1 cellular context compared by ENCODE assay signal in the genomic region with DNA sequence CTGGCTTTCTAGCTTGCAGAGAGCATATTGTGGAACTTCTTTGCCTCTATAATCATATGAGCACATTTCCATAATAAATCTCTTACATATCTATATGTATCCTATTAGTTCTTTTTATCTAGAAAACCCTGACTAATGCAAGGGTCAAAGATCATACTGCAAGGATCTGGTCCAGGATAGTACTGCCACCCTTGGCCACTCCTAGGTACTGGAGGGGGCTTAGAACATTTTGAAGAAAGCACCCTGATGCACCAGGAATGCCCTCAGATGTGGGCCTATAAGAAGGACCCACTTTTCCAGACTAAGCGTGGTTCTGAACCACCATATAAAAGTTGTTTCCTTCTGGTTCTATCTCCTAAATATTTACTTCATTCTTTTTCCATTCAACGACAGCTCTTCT.
TF ChIP-seq lines count a peak whose summit lies in the region.

No MANE protein-coding gene starts in this region.

TF ChIP-seq in H1, 55 proteins besides CTCF, POLR2A, EP300 and RAD21 (continued from another document):
- TF ChIP-seq, protein P1, sequence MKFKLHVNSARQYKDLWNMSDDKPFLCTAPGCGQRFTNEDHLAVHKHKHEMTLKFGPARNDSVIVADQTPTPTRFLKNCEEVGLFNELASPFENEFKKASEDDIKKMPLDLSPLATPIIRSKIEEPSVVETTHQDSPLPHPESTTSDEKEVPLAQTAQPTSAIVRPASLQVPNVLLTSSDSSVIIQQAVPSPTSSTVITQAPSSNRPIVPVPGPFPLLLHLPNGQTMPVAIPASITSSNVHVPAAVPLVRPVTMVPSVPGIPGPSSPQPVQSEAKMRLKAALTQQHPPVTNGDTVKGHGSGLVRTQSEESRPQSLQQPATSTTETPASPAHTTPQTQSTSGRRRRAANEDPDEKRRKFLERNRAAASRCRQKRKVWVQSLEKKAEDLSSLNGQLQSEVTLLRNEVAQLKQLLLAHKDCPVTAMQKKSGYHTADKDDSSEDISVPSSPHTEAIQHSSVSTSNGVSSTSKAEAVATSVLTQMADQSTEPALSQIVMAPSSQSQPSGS (IDR thresholded peaks at IDR 0.05; ENCODE audit: low read length): no peak
- TF ChIP-seq TAF1 (IDR thresholded peaks at IDR 0.05; ENCODE audit: low read depth, low read length) (no peak), CHD2 (IDR thresholded peaks at IDR 0.05; ENCODE audit: low read length) (no peak), HDAC6 (IDR thresholded peaks at IDR 0.05; ENCODE audit: low read depth, low read length) (no peak), KDM5A (IDR thresholded peaks at IDR 0.05; ENCODE audit: low read length) (no peak), RBBP5 (IDR thresholded peaks at IDR 0.05; ENCODE audit: borderline replicate concordance, low read depth, low read length) (no peak), SRF (IDR thresholded peaks at IDR 0.05; ENCODE audit: low read depth, low read length) (no peak), CBX8 (IDR thresholded peaks at IDR 0.05; ENCODE audit: borderline replicate concordance, low read depth, low read length) (no peak), NRF1 (IDR thresholded peaks at IDR 0.05; ENCODE audit: low read depth, low read length) (no peak), TAF7 (optimal IDR thresholded peaks at IDR 0.05; ENCODE audit: borderline replicate concordance, low read depth, low read length) (no peak), JUN (IDR thresholded peaks at IDR 0.05; ENCODE audit: low read depth, low read length) (no peak), RFX5 (IDR thresholded peaks at IDR 0.05; ENCODE audit: borderline replicate concordance, low read depth, low read length) (no peak), SP4 (IDR thresholded peaks at IDR 0.05; ENCODE audit: low read length) (no peak), PHF8 (conservative IDR thresholded peaks at IDR 0.05; ENCODE audit: low read depth, low read length) (no peak), SIX5 (IDR thresholded peaks at IDR 0.05; ENCODE audit: low read depth, low read length) (no peak), EGR1 (IDR thresholded peaks at IDR 0.05; ENCODE audit: borderline replicate concordance, low read depth, low read length) (no peak), POLR2AphosphoS5 (IDR thresholded peaks at IDR 0.05; ENCODE audit: low read depth, low read length) (no peak)
